ENCODE assay signal across 1 cellular context in genomic region chr10:5669609-5670008, GRCh38.
TF ChIP-seq lines count a peak whose summit lies in the region.

No MANE protein-coding gene starts in this region.

TF ChIP-seq in K562, 482 proteins besides CTCF, POLR2A, EP300 and RAD21:
- TF ChIP-seq CBFA2T2 (conservative IDR thresholded peaks at IDR 0.05) (peak; percentile 60), ARID1B (IDR thresholded peaks at IDR 0.05) (peak; percentile 71), PYGO2 (tag; IDR thresholded peaks at IDR 0.05) (no peak), HDAC1 (IDR thresholded peaks at IDR 0.05) (peak in 1 of 2 experiments; percentile 66; a peak in 2 of 4 replicates), ZNF232 (CRISPR knock-in tag; IDR thresholded peaks at IDR 0.05) (no peak), TCF3 (CRISPR knock-in tag; IDR thresholded peaks at IDR 0.05) (peak; percentile 65), KDM1A (IDR thresholded peaks at IDR 0.05) (peak; percentile 86 to 91), CREB1 (IDR thresholded peaks at IDR 0.05) (no peak), CREB1 (CRISPR knock-in tag; IDR thresholded peaks at IDR 0.05) (no peak), HDAC2 (IDR thresholded peaks at IDR 0.05) (peak; percentile 69), CBFA2T3 (IDR thresholded peaks at IDR 0.05) (peak; percentile 82), SMARCA4 (IDR thresholded peaks at IDR 0.05) (0 out of 2 replicates have a peak, but pooled peaks have one; percentile 21), MTA2 (IDR thresholded peaks at IDR 0.05; ENCODE audit: low read depth) (0 out of 2 replicates have a peak, but pooled peaks have one; percentile 40), BHLHE40 (IDR thresholded peaks at IDR 0.05; ENCODE audit: low read length) (peak; percentile 42; the same call in 1 of the 2 replicates), TEAD4 (IDR thresholded peaks at IDR 0.05; ENCODE audit: low read length) (peak; percentile 59), TEAD4 (CRISPR knock-in tag; IDR thresholded peaks at IDR 0.05; ENCODE audit: borderline replicate concordance) (no peak), NR2C1 (IDR thresholded peaks at IDR 0.05) (no peak), NR2C1 (tag; IDR thresholded peaks at IDR 0.05) (no peak), SOX6 (IDR thresholded peaks at IDR 0.05) (peak; percentile 63), TAL1 (IDR thresholded peaks at IDR 0.05) (peak; percentile 78), DPF2 (IDR thresholded peaks at IDR 0.05) (0 out of 2 replicates have a peak, but pooled peaks have one; percentile 36), RCOR1 (IDR thresholded peaks at IDR 0.05; ENCODE audit: borderline replicate concordance in 1 of 2, low read depth in 2 of 2, low read length in 2 of 2) (peak in 1 of 2 experiments; percentile 71; a peak in 2 of 4 replicates)
TF ChIP-seq in K562: peak in this region for 15.
